ENCODE assay signal across 1 cellular context in genomic region chr20:3811421-3812258, GRCh38.
TF ChIP-seq lines count a peak whose summit lies in the region.

No MANE protein-coding gene starts in this region.

TF ChIP-seq in SK-N-SH, 30 proteins besides CTCF, POLR2A, EP300 and RAD21 (continued from another document):
- TF ChIP-seq REST (IDR thresholded peaks at IDR 0.05; ENCODE audit: low read depth, low read length) = no peak; the same call in 1 of the 2 replicates
- peak; percentile 98 for TF ChIP-seq FOXM1 (IDR thresholded peaks at IDR 0.05; ENCODE audit: low read depth)
- TF ChIP-seq CHD2 (IDR thresholded peaks at IDR 0.05; ENCODE audit: low read length, partially characterized antibody) = peak; percentile 94
- peak; percentile 90 for TF ChIP-seq SIN3A (IDR thresholded peaks at IDR 0.05; ENCODE audit: borderline replicate concordance, low read depth, low read length)
- TF ChIP-seq IRF3 (IDR thresholded peaks at IDR 0.05; ENCODE audit: low read depth, low read length) = no peak
- TF ChIP-seq USF1 (IDR thresholded peaks at IDR 0.05; ENCODE audit: borderline replicate concordance, low read depth) = peak; percentile 76
- TF ChIP-seq ZBTB33 (IDR thresholded peaks at IDR 0.05; ENCODE audit: borderline replicate concordance, low read depth) = peak; percentile 88; the same call in 1 of the 2 replicates
- TF ChIP-seq USF2 (IDR thresholded peaks at IDR 0.05; ENCODE audit: borderline replicate concordance, low read depth, low read length) = peak; percentile 34; the same call in 1 of the 2 replicates
- TF ChIP-seq JUND (IDR thresholded peaks at IDR 0.05) = peak; percentile 98
- TF ChIP-seq NFIC (IDR thresholded peaks at IDR 0.05; ENCODE audit: borderline replicate concordance) = peak; percentile 100
- peak; percentile 92; the same call in 1 of the 2 replicates for TF ChIP-seq RXRA (IDR thresholded peaks at IDR 0.05; ENCODE audit: borderline replicate concordance, low read depth)
- TF ChIP-seq RFX5 (IDR thresholded peaks at IDR 0.05; ENCODE audit: low read length) = no peak
- TF ChIP-seq TEAD4 (IDR thresholded peaks at IDR 0.05; ENCODE audit: borderline replicate concordance, insufficient read depth) = peak; percentile 89
- TF ChIP-seq GATA2 (CRISPR knock-in tag; IDR thresholded peaks at IDR 0.05) = no peak
- TF ChIP-seq RCOR1 (IDR thresholded peaks at IDR 0.05; ENCODE audit: low read length) = peak; percentile 64
- peak; percentile 46; the same call in 1 of the 2 replicates for TF ChIP-seq MEF2A (IDR thresholded peaks at IDR 0.05; ENCODE audit: borderline replicate concordance, low read depth)
- peak; percentile 98 for TF ChIP-seq MAX (IDR thresholded peaks at IDR 0.05; ENCODE audit: low read depth)
- TF ChIP-seq TAF1 (IDR thresholded peaks at IDR 0.05; ENCODE audit: borderline replicate concordance, low read depth, low read length) = peak; percentile 45; the same call in 1 of the 2 replicates
- TF ChIP-seq NRF1 (IDR thresholded peaks at IDR 0.05; ENCODE audit: low read depth, low read length) = no peak
- no peak for TF ChIP-seq EZH2phosphoT487 (IDR thresholded peaks at IDR 0.05; ENCODE audit: borderline replicate concordance, low read depth)
- peak; percentile 91 for TF ChIP-seq TCF12 (IDR thresholded peaks at IDR 0.05)
- TF ChIP-seq YY1 (IDR thresholded peaks at IDR 0.05; ENCODE audit: low read depth) = no peak
- TF ChIP-seq FOXJ3 (CRISPR knock-in tag; IDR thresholded peaks at IDR 0.05) = peak; percentile 87
- TF ChIP-seq PBX3 (IDR thresholded peaks at IDR 0.05) = peak; percentile 77
- TF ChIP-seq FOSL2 (IDR thresholded peaks at IDR 0.05; ENCODE audit: borderline replicate concordance, low read depth) = peak; percentile 96
- 0 out of 2 replicates have a peak, but pooled peaks have one; percentile 8 for TF ChIP-seq GABPA (IDR thresholded peaks at IDR 0.05; ENCODE audit: low read depth)
